Comparison of ENCODE assay signal across 8 cellular contexts in the genomic region with DNA sequence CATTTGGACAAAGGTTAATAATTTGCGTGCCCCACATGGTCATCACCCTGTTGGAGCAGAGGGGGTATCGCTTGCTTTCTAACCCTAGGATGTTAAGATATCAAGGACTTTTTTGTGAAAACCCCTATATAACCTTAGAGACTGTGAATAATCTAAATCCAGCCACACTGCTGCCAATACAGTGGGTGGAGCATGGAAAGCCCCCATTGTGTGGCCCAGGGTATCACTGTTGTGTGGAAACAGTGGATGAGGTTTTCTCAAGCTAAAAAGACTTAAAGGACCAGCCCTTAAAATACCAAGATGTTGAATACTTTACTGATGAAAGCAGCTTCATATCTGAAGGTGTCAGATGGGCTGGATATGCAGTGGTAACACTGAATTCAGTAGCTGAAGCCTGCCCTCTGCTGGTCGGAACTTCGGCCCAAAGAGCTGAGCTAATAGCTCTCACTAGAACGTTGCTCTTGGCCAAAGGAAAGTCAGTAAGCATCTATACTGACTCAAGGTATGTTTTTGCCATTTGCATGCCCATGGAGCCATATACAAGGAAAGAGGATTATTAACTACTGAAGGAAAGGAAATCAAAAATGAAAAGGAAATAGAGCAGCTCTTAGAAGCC.
DNase-seq lines count a peak whose midpoint lies in the region; TF ChIP-seq lines count a peak whose summit lies in the region.

No MANE protein-coding gene starts in this region.

- peak; percentile 78 for TF ChIP-seq CTCF in GM13976 (IDR thresholded peaks at IDR 0.05; ENCODE audit: borderline replicate concordance, control extremely low read depth, extremely low read depth, insufficient read depth, missing control alignments)

- in situ Hi-C loops in GM13976 (cut with MboI; ENCODE audit: low sequenced_read_pairs, unreplicated experiment), result loop anchor here (25.0 kb wide), 1 partner anchor 394 kb away; no protein-coding TSS in a partner anchor

- DNase-seq in AML-193 (lab: John Stamatoyannopoulos, UW) (peak; percentile 33 to 59), GM13976 (ENCODE audit: low spot score) (no peak), Kasumi-1 (lab: John Stamatoyannopoulos, UW) (peak; percentile 46 to 54), SW480 (ENCODE audit: low spot score) (peak; percentile 14), fibroblast of peridontal ligament (ENCODE audit: extremely low read depth) (peak; percentile 42), occipital lobe (lab: John Stamatoyannopoulos, UW) (peak; percentile 7), 8988T (no peak), NCI-H774 (lab: John Stamatoyannopoulos, UW) (no peak)

Comparison
In these comparisons a context has a peak if more than half of its experiments do, and no peak if none do; other contexts are left out.
1. DNase-seq: peak in AML-193 (2 of 2), Kasumi-1 (2 of 2), SW480 (single experiment), fibroblast of peridontal ligament (single experiment) and occipital lobe (single experiment); none in GM13976 (single experiment), 8988T (single experiment) and NCI-H774 (single experiment).